ENCODE assay signal across 2 cellular contexts in genomic region chr9:107316795-107317661, GRCh38.
A peak's percentile ranks its signal among the peaks of the same experiment; 100 is the strongest.
TF ChIP-seq lines count a peak whose summit lies in the region.

No MANE protein-coding gene starts in this region.

TF ChIP-seq in HCT116, 20 proteins besides CTCF, POLR2A, EP300 and RAD21:
- TF ChIP-seq JUND (IDR thresholded peaks at IDR 0.05) (no peak), ELF1 (IDR thresholded peaks at IDR 0.05; ENCODE audit: borderline replicate concordance, low read depth) (no peak), SRF (IDR thresholded peaks at IDR 0.05; ENCODE audit: low read depth) (no peak), FOSL1 (IDR thresholded peaks at IDR 0.05; ENCODE audit: low read depth) (no peak), EZH2 (IDR thresholded peaks at IDR 0.05) (no peak)
- TF ChIP-seq, protein P1, sequence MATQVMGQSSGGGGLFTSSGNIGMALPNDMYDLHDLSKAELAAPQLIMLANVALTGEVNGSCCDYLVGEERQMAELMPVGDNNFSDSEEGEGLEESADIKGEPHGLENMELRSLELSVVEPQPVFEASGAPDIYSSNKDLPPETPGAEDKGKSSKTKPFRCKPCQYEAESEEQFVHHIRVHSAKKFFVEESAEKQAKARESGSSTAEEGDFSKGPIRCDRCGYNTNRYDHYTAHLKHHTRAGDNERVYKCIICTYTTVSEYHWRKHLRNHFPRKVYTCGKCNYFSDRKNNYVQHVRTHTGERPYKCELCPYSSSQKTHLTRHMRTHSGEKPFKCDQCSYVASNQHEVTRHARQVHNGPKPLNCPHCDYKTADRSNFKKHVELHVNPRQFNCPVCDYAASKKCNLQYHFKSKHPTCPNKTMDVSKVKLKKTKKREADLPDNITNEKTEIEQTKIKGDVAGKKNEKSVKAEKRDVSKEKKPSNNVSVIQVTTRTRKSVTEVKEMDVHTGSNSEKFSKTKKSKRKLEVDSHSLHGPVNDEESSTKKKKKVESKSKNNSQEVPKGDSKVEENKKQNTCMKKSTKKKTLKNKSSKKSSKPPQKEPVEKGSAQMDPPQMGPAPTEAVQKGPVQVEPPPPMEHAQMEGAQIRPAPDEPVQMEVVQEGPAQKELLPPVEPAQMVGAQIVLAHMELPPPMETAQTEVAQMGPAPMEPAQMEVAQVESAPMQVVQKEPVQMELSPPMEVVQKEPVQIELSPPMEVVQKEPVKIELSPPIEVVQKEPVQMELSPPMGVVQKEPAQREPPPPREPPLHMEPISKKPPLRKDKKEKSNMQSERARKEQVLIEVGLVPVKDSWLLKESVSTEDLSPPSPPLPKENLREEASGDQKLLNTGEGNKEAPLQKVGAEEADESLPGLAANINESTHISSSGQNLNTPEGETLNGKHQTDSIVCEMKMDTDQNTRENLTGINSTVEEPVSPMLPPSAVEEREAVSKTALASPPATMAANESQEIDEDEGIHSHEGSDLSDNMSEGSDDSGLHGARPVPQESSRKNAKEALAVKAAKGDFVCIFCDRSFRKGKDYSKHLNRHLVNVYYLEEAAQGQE (IDR thresholded peaks at IDR 0.05; ENCODE audit: low read depth), result no peak
TF ChIP-seq in HCT116: peak in this region for 0.

TF ChIP-seq in K562, 482 proteins besides CTCF, POLR2A, EP300 and RAD21:
- 0 out of 2 replicates have a peak, but pooled peaks have one; percentile 3 for TF ChIP-seq NFE2 (IDR thresholded peaks at IDR 0.05; ENCODE audit: low read depth)
- no peak for TF ChIP-seq ILF3 (IDR thresholded peaks at IDR 0.05; ENCODE audit: borderline replicate concordance)
TF ChIP-seq in K562: peak in this region for 1.
